7 cellular contexts compared by ENCODE assay signal in the genomic region with DNA sequence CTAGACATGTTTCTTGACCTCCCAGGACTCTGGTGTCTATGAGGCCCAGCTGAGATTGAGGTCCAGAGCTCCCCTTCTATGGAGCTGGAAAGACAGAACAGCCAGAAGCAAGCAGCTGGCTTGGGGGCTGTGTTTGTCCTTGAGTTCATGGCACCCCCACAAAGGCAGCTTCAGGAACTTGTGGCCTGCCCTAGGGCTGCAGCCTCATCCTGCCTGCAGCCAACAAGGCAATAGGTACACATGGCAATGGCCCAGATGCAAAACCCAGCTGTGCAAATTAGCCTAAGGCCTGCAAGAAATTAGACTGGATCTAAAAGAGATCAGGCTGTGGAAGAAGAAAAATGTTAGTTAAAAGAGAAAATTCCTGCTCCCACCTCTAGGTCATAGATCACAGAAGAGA.
"Had no signal": no experiment of that assay in that cellular context is flagged by ENCODE, and none has a peak within 500 bp of the region (broad histone marks: within the 10 kb centered on the region; RNA-seq: fewer than 3 reads in every experiment).

No MANE protein-coding gene starts in this region.

- H3K27ac Mint-ChIP-seq: HFFc6, IgD-negative memory B cell had no signal

- H3K4me3 Mint-ChIP-seq: HFFc6, IgD-negative memory B cell had no signal

- H3K36me3 ChIP-seq: HAP-1 had no signal

- H3K4me1 Mint-ChIP-seq: IgD-negative memory B cell had no signal

- DNase-seq: GM23248, GOT3, H7, HFFc6, KBM-7 had no signal

- H3K36me3 Mint-ChIP-seq: IgD-negative memory B cell had no signal

- H3K4me1 ChIP-seq: HAP-1 had no signal

- H3K27ac ChIP-seq: GM23248 had no signal

- H2AFZ ChIP-seq: GM23248 had no signal

- H3K4me3 ChIP-seq: GM23248, HAP-1 had no signal

- H3K9ac ChIP-seq: GM23248 had no signal
